In genomic region chr7:143519411-143520131, GRCh38 we compare ENCODE assay signal across 13 cellular contexts. TPM values are rescaled to one million over a fixed set of nuclear protein-coding genes. Genes with fewer than 3 reads are reported as not detected.
DNase-seq lines count a peak whose midpoint lies in the region; ATAC-seq and TF ChIP-seq lines count a peak whose summit lies in the region.
"Had no signal": no experiment of that assay in that cellular context is flagged by ENCODE, and none has a peak within 500 bp of the region (broad histone marks: within the 10 kb centered on the region; RNA-seq: fewer than 3 reads in every experiment).

No MANE protein-coding gene starts in this region.

- ATAC-seq in SK-N-SH treated with all-trans-retinoic acid at 6 μM for 48 hours (peak; percentile 76), HG02981 (IDR thresholded peaks at IDR 0.05; ENCODE audit: unreplicated experiment) (no peak)
- ATAC-seq: effector memory CD8-positive, alpha-beta T cell had no signal

- no peak overlapping the region for H3K4me3 ChIP-seq in fibroblast of the aortic adventitia (ENCODE audit: low read depth, low read length)

- DNase-seq in NCI-H748 (lab: John Stamatoyannopoulos, UW; ENCODE audit: unreplicated experiment) (peak; percentile 16), NCI-H748 treated with DMSO at 0.1 percent for 48 hours (lab: John Stamatoyannopoulos, UW) (no peak), fibroblast of the aortic adventitia (ENCODE audit: low read depth) (peak; percentile 66), smooth muscle cell of the brain vasculature (ENCODE audit: low read depth, low spot score) (peak; percentile 92), NCI-H2107 (lab: John Stamatoyannopoulos, UW) (no peak), cerebellar cortex (ENCODE audit: low spot score) (no peak)
- DNase-seq: activated naive CD8-positive, alpha-beta T cell treated with anti-CD3 and anti-CD28 coated beads, Interleukin-2, amount 10 ng/mL, durations not matched to agents 7 days and 5 days; effector memory CD8-positive, alpha-beta T cell; naive B cell; NCI-H1092 treated with DMSO at 0.1 percent for 48 hours; stimulated activated CD4-positive, alpha-beta T cell treated with anti-CD3 and anti-CD28 coated beads, Interleukin-15, amount 100 ng/mL, for 24 hours had no signal

- no peak for TF ChIP-seq CTCF in fibroblast of the aortic adventitia (IDR thresholded peaks at IDR 0.05; ENCODE audit: insufficient read depth, low read length)

TF ChIP-seq in SK-N-SH treated with all-trans-retinoic acid at 6 μM for 48 hours, 23 proteins besides CTCF, POLR2A, EP300 and RAD21:
- TF ChIP-seq OSR1 (CRISPR knock-in tag; IDR thresholded peaks at IDR 0.05) (no peak), ZFP3 (CRISPR knock-in tag; IDR thresholded peaks at IDR 0.05) (peak; percentile 65), ZNF70 (CRISPR knock-in tag; IDR thresholded peaks at IDR 0.05) (no peak)

RNA-seq across cellular contexts. Expression of gene TAS2R41, which starts 41.9 kb away (rescaled TPM):
- total RNA-seq in fibroblast of the aortic adventitia (ENCODE audit: low replicate concordance), result 0.09 TPM in 1 of 2 replicates, not detected in the other
- total RNA-seq: activated naive CD8-positive, alpha-beta T cell treated with anti-CD3 and anti-CD28 coated beads, Interleukin-2, amount 10 ng/mL, durations not matched to agents 7 days and 5 days had no signal

RNA-seq across cellular contexts. Expression of gene CTAGE15, which starts 52.0 kb away (rescaled TPM):
- total RNA-seq in fibroblast of the aortic adventitia (ENCODE audit: low replicate concordance), result 0.25 TPM in 1 of 2 replicates, not detected in the other

Comparison
In these comparisons a context has a peak if more than half of its experiments do, and no peak if none do; other contexts are left out.
1. DNase-seq: peak in NCI-H748 (single experiment), fibroblast of the aortic adventitia (single experiment) and smooth muscle cell of the brain vasculature (single experiment); none in NCI-H748 treated with DMSO at 0.1 percent for 48 hours (single experiment), NCI-H2107 (single experiment) and cerebellar cortex (single experiment).